1 cellular context compared by ENCODE assay signal in the genomic region with DNA sequence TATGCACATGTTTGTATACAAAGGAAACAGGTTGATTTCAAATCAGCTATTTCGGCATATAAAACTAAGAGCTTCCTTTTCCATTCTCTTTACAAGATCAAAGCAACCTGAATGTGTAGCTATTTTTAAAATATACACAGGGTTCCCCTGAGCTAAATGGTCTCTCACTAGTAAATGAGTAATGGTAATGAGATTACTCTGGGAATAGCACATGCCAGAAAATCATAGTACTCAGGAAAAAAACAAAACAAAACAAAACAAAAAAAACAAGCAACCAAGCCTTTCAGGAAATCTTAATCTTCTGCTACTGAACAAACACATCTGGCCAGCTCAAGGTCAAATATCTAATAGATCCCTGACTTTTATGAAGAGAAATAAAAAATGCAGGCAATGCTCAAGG.
TF ChIP-seq lines count a peak whose summit lies in the region.

No MANE protein-coding gene starts in this region.

TF ChIP-seq in SK-N-SH, 30 proteins besides CTCF, POLR2A, EP300 and RAD21 (continued from another document):
- TF ChIP-seq MAX (IDR thresholded peaks at IDR 0.05; ENCODE audit: low read depth) (no peak), POLR2AphosphoS5 (IDR thresholded peaks at IDR 0.05; ENCODE audit: low read depth, low read length) (no peak), NFIC (IDR thresholded peaks at IDR 0.05; ENCODE audit: borderline replicate concordance) (no peak), RXRA (IDR thresholded peaks at IDR 0.05; ENCODE audit: borderline replicate concordance, low read depth) (no peak), RFX5 (IDR thresholded peaks at IDR 0.05; ENCODE audit: low read length) (no peak), YY1 (IDR thresholded peaks at IDR 0.05; ENCODE audit: low read depth) (no peak), FOSL2 (IDR thresholded peaks at IDR 0.05; ENCODE audit: borderline replicate concordance, low read depth) (no peak), GATA2 (CRISPR knock-in tag; IDR thresholded peaks at IDR 0.05) (no peak), ELF1 (IDR thresholded peaks at IDR 0.05) (no peak), MXI1 (IDR thresholded peaks at IDR 0.05; ENCODE audit: low read depth, low read length) (no peak), JUND (IDR thresholded peaks at IDR 0.05) (no peak), TCF12 (IDR thresholded peaks at IDR 0.05) (no peak)
